Comparison of ENCODE assay signal across 1 cellular context in the genomic region with DNA sequence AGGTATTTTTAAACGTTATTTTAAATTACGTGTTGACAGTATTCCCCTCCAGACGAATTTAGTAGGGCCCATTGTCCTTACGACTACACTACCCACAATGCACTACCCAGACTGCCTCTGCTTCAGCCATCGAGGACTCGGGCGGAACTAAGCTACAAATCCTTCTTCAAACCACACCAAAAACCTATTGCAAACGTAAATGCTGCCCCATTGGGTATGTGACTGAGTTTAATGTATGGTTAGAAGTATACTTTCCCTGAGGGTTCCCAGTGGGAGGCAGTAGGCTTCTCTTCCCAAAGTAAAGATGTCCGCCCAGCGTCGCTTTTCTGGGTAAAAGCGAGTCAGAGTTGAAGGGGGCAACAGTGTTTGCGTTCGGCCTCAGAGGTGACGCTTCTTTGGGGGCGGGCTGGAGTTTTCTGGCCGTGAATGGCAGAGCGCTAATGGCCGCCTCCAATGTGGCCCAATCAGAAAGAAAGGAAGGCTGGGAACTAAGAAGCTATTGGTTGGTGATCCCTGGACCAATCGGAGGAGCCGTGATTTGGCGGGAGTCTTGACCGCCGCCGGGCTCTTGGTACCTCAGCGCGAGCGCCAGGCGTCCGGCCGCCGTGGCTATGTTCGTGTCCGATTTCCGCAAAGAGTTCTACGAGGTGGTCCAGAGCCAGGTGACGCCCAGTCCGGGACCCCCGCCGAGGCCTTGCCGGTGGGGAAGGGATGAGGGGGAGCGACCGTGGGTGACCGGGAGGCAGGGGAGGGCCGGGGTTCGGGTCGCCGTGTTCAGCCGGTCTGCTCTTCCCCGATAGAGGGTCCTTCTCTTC.
A peak's percentile ranks its signal among the peaks of the same experiment; 100 is the strongest.
TF ChIP-seq lines count a peak whose summit lies in the region.

CDC45 (plus strand) TSS at position 563 of the 815 bp plus-strand sequence; CDS start at position 612, 49 bp downstream.

TF ChIP-seq in K562, 482 proteins besides CTCF, POLR2A, EP300 and RAD21 (continued from another document and continues in another):
- TF ChIP-seq ZFPM2 (CRISPR knock-in tag; IDR thresholded peaks at IDR 0.05) (peak; percentile 81), CHD2 (IDR thresholded peaks at IDR 0.05; ENCODE audit: low read depth, low read length) (peak; percentile 88), HOMEZ (CRISPR knock-in tag; IDR thresholded peaks at IDR 0.05) (peak; percentile 92; the same call in 1 of the 2 replicates), SMARCA4 (IDR thresholded peaks at IDR 0.05) (no peak), CREB1 (IDR thresholded peaks at IDR 0.05) (no peak), CREB1 (CRISPR knock-in tag; IDR thresholded peaks at IDR 0.05) (no peak), EGR1 (conservative IDR thresholded peaks at IDR 0.05) (no peak), CHD7 (IDR thresholded peaks at IDR 0.05; ENCODE audit: low read depth, low read length) (peak; percentile 59), ETS1 (conservative IDR thresholded peaks at IDR 0.05; ENCODE audit: control insufficient read depth, low read depth, low read length) (no peak), NR2F6 (CRISPR knock-in tag; IDR thresholded peaks at IDR 0.05) (peak; percentile 84; the same call in 1 of the 2 replicates), ZNF3 (CRISPR knock-in tag; IDR thresholded peaks at IDR 0.05) (no peak), WHSC1 (IDR thresholded peaks at IDR 0.05; ENCODE audit: low read length) (peak; percentile 97), POLR2AphosphoS5 (IDR thresholded peaks at IDR 0.05; ENCODE audit: control insufficient read depth, insufficient read depth, low read depth, low read length) (no peak), CBX8 (IDR thresholded peaks at IDR 0.05; ENCODE audit: borderline replicate concordance, extremely low read depth, low read depth, low read length, poor library complexity, severe bottlenecking) (no peak), ZNF766 (CRISPR knock-in tag; conservative IDR thresholded peaks at IDR 0.05) (no peak), GATAD2B (IDR thresholded peaks at IDR 0.05; ENCODE audit: borderline replicate concordance) (no peak), ZKSCAN3 (CRISPR knock-in tag; IDR thresholded peaks at IDR 0.05) (no peak), NR3C1 (CRISPR knock-in tag; IDR thresholded peaks at IDR 0.05) (no peak), ZNF740 (CRISPR knock-in tag; IDR thresholded peaks at IDR 0.05) (no peak), ZNF740 (tag; IDR thresholded peaks at IDR 0.05) (peak in 1 of 2 experiments; percentile 69; a peak in 1 of 4 replicates), CBFA2T3 (IDR thresholded peaks at IDR 0.05) (no peak), RBM17 (IDR thresholded peaks at IDR 0.05; ENCODE audit: borderline replicate concordance, low read depth, low read length) (no peak), HDAC3 (IDR thresholded peaks at IDR 0.05; ENCODE audit: borderline replicate concordance, partially characterized antibody) (no peak), GTF2E2 (tag; IDR thresholded peaks at IDR 0.05) (no peak), NR2C1 (IDR thresholded peaks at IDR 0.05) (no peak), NR2C1 (tag; IDR thresholded peaks at IDR 0.05) (no peak), ELF1 (tag; IDR thresholded peaks at IDR 0.05) (no peak), MXI1 (IDR thresholded peaks at IDR 0.05; ENCODE audit: low read depth, low read length) (peak; percentile 88; the same call in 1 of the 2 replicates), TEAD1 (CRISPR knock-in tag; IDR thresholded peaks at IDR 0.05) (peak in 1 of 2 experiments; percentile 96; a peak in 2 of 4 replicates), ZNF444 (CRISPR knock-in tag; IDR thresholded peaks at IDR 0.05) (peak; percentile 82), DIDO1 (tag; IDR thresholded peaks at IDR 0.05; ENCODE audit: low read depth) (peak; percentile 100), PCBP1 (IDR thresholded peaks at IDR 0.05; ENCODE audit: low read depth, low read length, poor library complexity, severe bottlenecking) (no peak), ELF4 (CRISPR knock-in tag; IDR thresholded peaks at IDR 0.05) (peak; percentile 100), PHF8 (IDR thresholded peaks at IDR 0.05; ENCODE audit: borderline replicate concordance, low read length) (peak; percentile 98; the same call in 1 of the 2 replicates), NEUROD1 (IDR thresholded peaks at IDR 0.05; ENCODE audit: borderline replicate concordance, low read depth, low read length, partially characterized antibody) (no peak)
- TF ChIP-seq, protein P1, sequence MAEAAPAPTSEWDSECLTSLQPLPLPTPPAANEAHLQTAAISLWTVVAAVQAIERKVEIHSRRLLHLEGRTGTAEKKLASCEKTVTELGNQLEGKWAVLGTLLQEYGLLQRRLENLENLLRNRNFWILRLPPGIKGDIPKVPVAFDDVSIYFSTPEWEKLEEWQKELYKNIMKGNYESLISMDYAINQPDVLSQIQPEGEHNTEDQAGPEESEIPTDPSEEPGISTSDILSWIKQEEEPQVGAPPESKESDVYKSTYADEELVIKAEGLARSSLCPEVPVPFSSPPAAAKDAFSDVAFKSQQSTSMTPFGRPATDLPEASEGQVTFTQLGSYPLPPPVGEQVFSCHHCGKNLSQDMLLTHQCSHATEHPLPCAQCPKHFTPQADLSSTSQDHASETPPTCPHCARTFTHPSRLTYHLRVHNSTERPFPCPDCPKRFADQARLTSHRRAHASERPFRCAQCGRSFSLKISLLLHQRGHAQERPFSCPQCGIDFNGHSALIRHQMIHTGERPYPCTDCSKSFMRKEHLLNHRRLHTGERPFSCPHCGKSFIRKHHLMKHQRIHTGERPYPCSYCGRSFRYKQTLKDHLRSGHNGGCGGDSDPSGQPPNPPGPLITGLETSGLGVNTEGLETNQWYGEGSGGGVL (CRISPR knock-in tag; IDR thresholded peaks at IDR 0.05) = no peak
- TF ChIP-seq, protein P2, sequence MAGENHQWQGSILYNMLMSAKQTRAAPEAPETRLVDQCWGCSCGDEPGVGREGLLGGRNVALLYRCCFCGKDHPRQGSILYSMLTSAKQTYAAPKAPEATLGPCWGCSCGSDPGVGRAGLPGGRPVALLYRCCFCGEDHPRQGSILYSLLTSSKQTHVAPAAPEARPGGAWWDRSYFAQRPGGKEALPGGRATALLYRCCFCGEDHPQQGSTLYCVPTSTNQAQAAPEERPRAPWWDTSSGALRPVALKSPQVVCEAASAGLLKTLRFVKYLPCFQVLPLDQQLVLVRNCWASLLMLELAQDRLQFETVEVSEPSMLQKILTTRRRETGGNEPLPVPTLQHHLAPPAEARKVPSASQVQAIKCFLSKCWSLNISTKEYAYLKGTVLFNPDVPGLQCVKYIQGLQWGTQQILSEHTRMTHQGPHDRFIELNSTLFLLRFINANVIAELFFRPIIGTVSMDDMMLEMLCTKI (IDR thresholded peaks at IDR 0.05; ENCODE audit: partially characterized antibody) = no peak
- TF ChIP-seq, protein P3, sequence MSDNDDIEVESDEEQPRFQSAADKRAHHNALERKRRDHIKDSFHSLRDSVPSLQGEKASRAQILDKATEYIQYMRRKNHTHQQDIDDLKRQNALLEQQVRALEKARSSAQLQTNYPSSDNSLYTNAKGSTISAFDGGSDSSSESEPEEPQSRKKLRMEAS (CRISPR knock-in tag; IDR thresholded peaks at IDR 0.05) = no peak
- TF ChIP-seq, protein P4, sequence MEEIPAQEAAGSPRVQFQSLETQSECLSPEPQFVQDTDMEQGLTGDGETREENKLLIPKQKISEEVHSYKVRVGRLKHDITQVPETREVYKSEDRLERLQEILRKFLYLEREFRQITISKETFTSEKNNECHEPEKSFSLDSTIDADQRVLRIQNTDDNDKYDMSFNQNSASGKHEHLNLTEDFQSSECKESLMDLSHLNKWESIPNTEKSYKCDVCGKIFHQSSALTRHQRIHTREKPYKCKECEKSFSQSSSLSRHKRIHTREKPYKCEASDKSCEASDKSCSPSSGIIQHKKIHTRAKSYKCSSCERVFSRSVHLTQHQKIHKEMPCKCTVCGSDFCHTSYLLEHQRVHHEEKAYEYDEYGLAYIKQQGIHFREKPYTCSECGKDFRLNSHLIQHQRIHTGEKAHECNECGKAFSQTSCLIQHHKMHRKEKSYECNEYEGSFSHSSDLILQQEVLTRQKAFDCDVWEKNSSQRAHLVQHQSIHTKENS (CRISPR knock-in tag; IDR thresholded peaks at IDR 0.05) = no peak
